In genomic region chr20:51767018-51767866, GRCh38 we compare ENCODE assay signal across 1 cellular context.
TF ChIP-seq lines count a peak whose summit lies in the region.

No MANE protein-coding gene starts in this region.

TF ChIP-seq in endothelial cell of umbilical vein, 7 proteins besides CTCF, POLR2A, EP300 and RAD21 (continued from another document):
- TF ChIP-seq MAX (IDR thresholded peaks at IDR 0.05; ENCODE audit: insufficient read depth, insufficient read length), result no peak
